Comparison of ENCODE assay signal across 8 cellular contexts in the genomic region with DNA sequence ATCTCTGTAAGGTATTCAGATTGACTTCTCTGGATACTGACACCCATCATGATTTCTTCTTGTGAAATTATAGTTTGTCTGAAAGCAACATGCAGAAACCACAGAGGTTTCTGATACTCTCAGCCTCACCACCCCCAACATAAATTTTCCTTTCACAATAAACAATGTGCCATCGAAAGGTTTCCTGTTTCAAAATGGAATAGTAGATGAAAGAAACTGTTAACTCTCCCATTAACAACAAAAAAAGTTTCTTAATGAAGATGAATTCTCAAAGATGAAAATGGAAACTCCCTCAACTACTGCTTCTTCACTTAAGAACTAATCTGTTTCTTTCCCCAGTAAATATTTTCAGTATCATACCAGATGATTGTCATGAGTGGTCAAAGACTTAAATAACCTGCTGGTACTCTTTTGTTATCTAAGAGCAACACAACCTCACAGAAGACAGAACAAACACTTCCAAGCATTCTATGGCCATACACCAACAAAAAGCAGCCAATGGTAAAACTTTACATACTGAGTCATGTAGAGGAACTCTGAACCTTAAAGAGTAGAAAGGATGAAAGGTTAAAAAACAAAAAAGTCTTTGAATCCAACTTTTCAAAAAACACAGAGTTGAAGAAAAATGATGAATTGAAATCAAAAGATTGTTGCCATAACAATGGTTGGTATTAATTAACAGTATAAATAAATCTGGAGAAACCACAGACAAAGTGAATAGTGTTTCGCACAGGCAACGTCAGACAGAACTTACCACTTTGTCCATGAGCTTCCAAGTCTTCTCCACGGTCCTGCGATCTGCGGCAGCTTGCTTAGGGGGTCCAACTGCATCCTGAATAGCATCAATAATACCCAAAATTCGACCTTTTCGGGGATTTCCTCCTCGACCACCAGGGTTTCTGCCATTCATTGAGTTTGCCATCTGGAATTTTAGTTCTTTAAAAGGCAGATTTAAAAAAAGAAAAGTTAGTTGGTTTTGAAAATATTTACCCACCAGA. TPM values are rescaled to one million over a fixed set of nuclear protein-coding genes. Genes with fewer than 3 reads are reported as not detected.
DNase-seq lines count a peak whose midpoint lies in the region; ATAC-seq, FAIRE-seq and TF ChIP-seq lines count a peak whose summit lies in the region.

No MANE protein-coding gene starts in this region.

- peak; percentile 34 for ATAC-seq in GM18502 (IDR thresholded peaks at IDR 0.05; ENCODE audit: poor library complexity, unreplicated experiment)
- ATAC-seq in HG02884 (IDR thresholded peaks at IDR 0.05; ENCODE audit: unreplicated experiment) = peak; percentile 17
- no peak for ATAC-seq in RWPE2 (ENCODE audit: low read depth)
- no peak for ATAC-seq in sciatic nerve

- no peaks in the 10 kb centered on the region for H3K79me1 ChIP-seq in H1 (ENCODE audit: low read depth, low read length)

- H3K36me3 ChIP-seq in RWPE2 (ENCODE audit: low read depth) = peaks cover 36% of the 10 kb centered on the region
- peaks cover 0 to 16% (median 0%) of the 10 kb centered on the region in 4 experiments; a peak in 3 of 8 replicates for H3K36me3 ChIP-seq in H1 (ENCODE audit: control insufficient read depth in 2 of 4, insufficient read depth in 4 of 4, low read length in 3 of 4)
- no peaks in the 10 kb centered on the region for H3K36me3 ChIP-seq in neural cell (ENCODE audit: insufficient read depth, low read length)

- H3K23ac ChIP-seq in H1 (ENCODE audit: insufficient read length) = no peak overlapping the region

- TF ChIP-seq EP300 in H1 (IDR thresholded peaks at IDR 0.05; ENCODE audit: borderline replicate concordance in 1 of 2, low read depth in 2 of 2, low read length in 2 of 2) (no peak), neural cell (conservative IDR thresholded peaks at IDR 0.05; ENCODE audit: poor library complexity, severe bottlenecking) (no peak)

- H3K14ac ChIP-seq in H1 (ENCODE audit: insufficient read length) = no peak overlapping the region

- H4K91ac ChIP-seq in H1 (replicated peaks; ENCODE audit: insufficient read length, low read length) = no peak overlapping the region

- H3K79me2 ChIP-seq in H1 (ENCODE audit: control insufficient read depth in 1 of 2, insufficient read depth in 2 of 2, low read length in 2 of 2) (peaks cover 0 to 62% of the 10 kb centered on the region in 2 experiments; a peak in 3 of 4 replicates), neural cell (replicated peaks; ENCODE audit: insufficient read depth, low read length) (peaks cover 70% of the 10 kb centered on the region)

- POLR2A ChIA-PET in H1 (lab: Charles Lee; ENCODE audit: partially characterized antibody) = no interaction called here

- intact Hi-C loops in sciatic nerve (cut with DNase I) = no loop called here

- no peaks in the 10 kb centered on the region for H3F3A ChIP-seq in neural cell (ENCODE audit: insufficient read depth, low read length, poor library complexity, severe bottlenecking)

- TF ChIP-seq RAD21 in H1 (IDR thresholded peaks at IDR 0.05 in 1 of 2, conservative IDR thresholded peaks at IDR 0.05 in 1 of 2; ENCODE audit: low read depth in 2 of 2, low read length in 2 of 2) (no peak), neural cell (conservative IDR thresholded peaks at IDR 0.05) (no peak)

- no peak overlapping the region for H4K5ac ChIP-seq in H1 (ENCODE audit: insufficient read length, low read depth, low read length)

- H2BK20ac ChIP-seq in H1 (ENCODE audit: low read length) = no peak overlapping the region

- H3K9ac ChIP-seq in H1 (replicated peaks in 1 of 4; ENCODE audit: extremely low read depth in 1 of 4, low read depth in 3 of 4, low read length in 3 of 4) = no peak overlapping the region
- H3K9ac ChIP-seq in neural cell (ENCODE audit: low read length) = peak overlapping the region; percentile 90

- H3K9me2 ChIP-seq in neural cell (ENCODE audit: insufficient read depth, low read length) = no peaks in the 10 kb centered on the region

- TF ChIP-seq CTCF in 22Rv1 (IDR thresholded peaks at IDR 0.05) (no peak), RWPE2 (IDR thresholded peaks at IDR 0.05; ENCODE audit: poor library complexity, severe bottlenecking) (no peak), H1 (IDR thresholded peaks at IDR 0.05; ENCODE audit: control extremely low read depth in 1 of 3, insufficient read depth in 1 of 3, low read depth in 1 of 3, low read length in 3 of 3) (no peak), neural cell (IDR thresholded peaks at IDR 0.05; ENCODE audit: poor library complexity, severe bottlenecking) (no peak)

- H2BK120ac ChIP-seq in H1 (replicated peaks; ENCODE audit: low read depth, low read length) = no peak overlapping the region

- no peaks in the 10 kb centered on the region for H4K20me1 ChIP-seq in H1 (replicated peaks in 1 of 2; ENCODE audit: control insufficient read depth in 1 of 2, insufficient read depth in 2 of 2, low read length in 2 of 2)
- H4K20me1 ChIP-seq in neural cell (ENCODE audit: insufficient read depth) = no peaks in the 10 kb centered on the region

- H3K9me3 ChIP-seq in RWPE2 (ENCODE audit: severe bottlenecking) (no peaks in the 10 kb centered on the region), H1 (ENCODE audit: insufficient read depth in 2 of 2, low read depth in 1 of 2, low read length in 1 of 2) (no peaks in the 10 kb centered on the region), neural cell (ENCODE audit: low read length) (no peaks in the 10 kb centered on the region)

- H2AK5ac ChIP-seq in H1 (ENCODE audit: low read depth, low read length) = no peak overlapping the region; the same call in 1 of the 2 replicates

- no peak for FAIRE-seq in H1 (lab: Jason Lieb, UNC)

- H3K18ac ChIP-seq in H1 (ENCODE audit: extremely low read depth, low read length) = no peak overlapping the region

- CTCF ChIA-PET in H1 (lab: Charles Lee; ENCODE audit: partially characterized antibody) = interaction anchor here (0.6 kb wide), 2 partner anchors 12 to 191 kb away, joined by 3 read pairs; no protein-coding TSS in a partner anchor

- 61% methylated on average over 9 of the region's 9 CpGs; no CpG with 5 or more reads in 1 of the 2 experiments for WGBS in H1 (ENCODE audit: extremely low coverage in 1 of 2, insufficient coverage in 1 of 2, insufficient read length in 1 of 2, insufficient replicate concordance in 2 of 2, low coverage in 1 of 2, low lambda C conversion rate in 2 of 2, missing lambda C conversion rate in 1 of 2), 2 experiments

- H3K27ac ChIP-seq in 22Rv1 = peak overlapping the region; percentile 82
- no peak overlapping the region for H3K27ac ChIP-seq in RWPE2 (ENCODE audit: poor library complexity, severe bottlenecking)
- no peak overlapping the region for H3K27ac ChIP-seq in H1 (ENCODE audit: low read depth, low read length)
- H3K27ac ChIP-seq in neural cell (ENCODE audit: low read length) = no peak overlapping the region

- no peak overlapping the region for H3K56ac ChIP-seq in H1 (replicated peaks; ENCODE audit: insufficient read length, low read depth, low read length)

- H3K27me3 ChIP-seq in RWPE2 (ENCODE audit: insufficient read depth, poor library complexity, severe bottlenecking) (no peaks in the 10 kb centered on the region), H1 (replicated peaks in 1 of 4; ENCODE audit: control insufficient read depth in 3 of 4, extremely low read depth in 1 of 4, insufficient read depth in 3 of 4, low read length in 3 of 4) (no peaks in the 10 kb centered on the region), neural cell (ENCODE audit: insufficient read depth, low read depth, low read length) (no peaks in the 10 kb centered on the region)

- no peak overlapping the region for H2BK12ac ChIP-seq in H1 (ENCODE audit: low read depth, low read length)

- H3K4me2 ChIP-seq in H1 (ENCODE audit: insufficient read depth in 1 of 2, low read depth in 2 of 2, low read length in 2 of 2) (peak overlapping the region; percentile 75 to 90), neural cell (ENCODE audit: low read length) (peak overlapping the region; percentile 81)

- H3K4ac ChIP-seq in H1 (replicated peaks; ENCODE audit: insufficient read length, low read depth, low read length) = no peak overlapping the region

- no peak overlapping the region for H2BK5ac ChIP-seq in H1 (ENCODE audit: low read depth, low read length)

- no peak for DNase-seq in RWPE2 (ENCODE audit: low spot score)
- no peak for DNase-seq in H1 (ENCODE audit: low read depth in 1 of 2, low spot score in 2 of 2)
- no peak for DNase-seq in sciatic nerve (ENCODE audit: low spot score)
- DNase-seq in NCI-H526 (lab: John Stamatoyannopoulos, UW) = no peak

- H3K4me3 ChIP-seq in RWPE2 (ENCODE audit: severe bottlenecking) = peak overlapping the region; percentile 86
- H3K4me3 ChIP-seq in H1 (ENCODE audit: extremely low read depth in 1 of 4, insufficient read depth in 2 of 4, low read depth in 3 of 4, low read length in 4 of 4) = peak overlapping the region; percentile 85 to 99 (median 94)
- peak overlapping the region; percentile 87 for H3K4me3 ChIP-seq in neural cell (ENCODE audit: low read length)

- H4K8ac ChIP-seq in H1 (ENCODE audit: extremely low read depth, insufficient read depth, low read length) = no peak overlapping the region

- H3K4me1 ChIP-seq in RWPE2 (ENCODE audit: insufficient read depth, poor library complexity, severe bottlenecking) = peaks cover 30% of the 10 kb centered on the region
- H3K4me1 ChIP-seq in H1 (replicated peaks in 1 of 4; ENCODE audit: control insufficient read depth in 3 of 4, insufficient read depth in 4 of 4, low read length in 3 of 4) = peaks cover 0 to 9% (median 3%) of the 10 kb centered on the region in 4 experiments; a peak in 4 of 7 replicates

- no peak for TF ChIP-seq POLR2A in H1 (IDR thresholded peaks at IDR 0.05; ENCODE audit: control extremely low read depth in 1 of 2, low read depth in 2 of 2, low read length in 2 of 2)

- no peak overlapping the region for H2AFZ ChIP-seq in H1 (ENCODE audit: low read length)
- H2AFZ ChIP-seq in neural cell (ENCODE audit: low read depth, low read length) = no peak overlapping the region

- no peak overlapping the region for H2BK15ac ChIP-seq in H1 (ENCODE audit: low read length)

- H3K23me2 ChIP-seq in H1 (ENCODE audit: low read depth, low read length) = peaks cover 4% of the 10 kb centered on the region; the same call in 1 of the 2 replicates

TF ChIP-seq in H1, 55 proteins besides CTCF, POLR2A, EP300 and RAD21 (continues in another document):
- TF ChIP-seq CREB1 (IDR thresholded peaks at IDR 0.05) (no peak), SRF (IDR thresholded peaks at IDR 0.05; ENCODE audit: low read depth, low read length) (no peak)

TF ChIP-seq in neural cell, 6 proteins besides CTCF, POLR2A, EP300 and RAD21 (continues in another document):
- no peak for TF ChIP-seq MXI1 (conservative IDR thresholded peaks at IDR 0.05; ENCODE audit: poor library complexity, severe bottlenecking)

RNA-seq across cellular contexts. Expression of gene CBLB, which starts 1.9 kb away (rescaled TPM):
- 26.0 and 32.6 TPM in 2 replicates for total RNA-seq in H1 (2021; fragmentation: NEBNext Ultra II Directional; extraction: Animal tissue kit (Norgen Biotek cat#: 25700))
- polyA plus RNA-seq in H1 (2011; rRNA removed) = 10.4 and 14.5 TPM in 2 replicates
- 12.2 TPM for polyA plus RNA-seq in H1 (2011; cell fraction: cytosol; rRNA removed)
- polyA plus RNA-seq in H1 (2011; cell fraction: nucleus; rRNA removed) = 13.8 TPM
- 13.8 to 29.4 TPM (median 15.8 TPM) in 4 replicates for polyA plus RNA-seq in H1 (2012, experiment 1 of 2)
- 3.1 TPM for polyA plus RNA-seq in H1 (2012, experiment 2 of 2)
- 11.9 TPM for polyA plus RNA-seq in H1 (2013, experiment 1 of 2)
- polyA plus RNA-seq in H1 (2013, experiment 2 of 2) = 11.9 TPM
- polyA minus RNA-seq in H1 (2011; rRNA and poly(A)+ RNA removed) = 29.2 and 34.3 TPM in 2 replicates
- 14.2 TPM for polyA minus RNA-seq in H1 (2011; cell fraction: cytosol; rRNA and poly(A)+ RNA removed)
- polyA minus RNA-seq in H1 (2011; cell fraction: nucleus; rRNA and poly(A)+ RNA removed) = 69.5 TPM
- 32.6 and 36.4 TPM in 2 replicates for polyA plus RNA-seq in neural cell
- 120 and 212 TPM in 2 replicates for polyA minus RNA-seq in neural cell
- total RNA-seq in sciatic nerve = 140 TPM

Comparison
In these comparisons a context has a peak if more than half of its experiments do, and no peak if none do; other contexts are left out.
1. ATAC-seq: peak in GM18502 (single experiment) and HG02884 (single experiment); none in RWPE2 (single experiment) and sciatic nerve (single experiment).
2. Peak in every context shown above with its lines, with median percentiles within 50 percentile points of each other: H3K4me3 ChIP-seq.